In genomic region chr12:108360487-108360886, GRCh38 we compare ENCODE assay signal across 12 cellular contexts. TPM values are rescaled to one million over a fixed set of nuclear protein-coding genes. Genes with fewer than 3 reads are reported as not detected.
DNase-seq lines count a peak whose midpoint lies in the region; ATAC-seq, FAIRE-seq and TF ChIP-seq lines count a peak whose summit lies in the region.
"Had no signal": no experiment of that assay in that cellular context is flagged by ENCODE, and none has a peak within 500 bp of the region (broad histone marks: within the 10 kb centered on the region; RNA-seq: fewer than 3 reads in every experiment).

No MANE protein-coding gene starts in this region.

- H2AFZ ChIP-seq in astrocyte (ENCODE audit: low read depth, low read length) = no peak overlapping the region

- no peaks in the 10 kb centered on the region for H3K4me1 ChIP-seq in astrocyte (ENCODE audit: insufficient read depth, low read length)
- H3K4me1 ChIP-seq in lower lobe of right lung = no peaks in the 10 kb centered on the region
- H3K4me1 ChIP-seq: SJSA1 had no signal

- DNase-seq in astrocyte (ENCODE audit: low read depth) (peak; percentile 47), skeletal muscle cell (ENCODE audit: low read depth) (peak; percentile 71), lower lobe of right lung (no peak), natural killer cell (no peak)
- DNase-seq: activated CD4-positive, alpha-beta T cell treated with anti-CD3 and anti-CD28 coated beads, Interleukin-2, amount 50 U/mL, for 48 hours; NCI-H2029 treated with DMSO at 0.1 percent for 48 hours had no signal

- H3K27me3 Mint-ChIP-seq in astrocyte (ENCODE audit: low read depth, unreplicated experiment) (peaks cover 19% of the 10 kb centered on the region), natural killer cell (ENCODE audit: low read depth in 2 of 2) (peaks cover 0 to 5% of the 10 kb centered on the region in 2 donors)

- H3K36me3 ChIP-seq in astrocyte (ENCODE audit: insufficient read depth, low read length) = no peaks in the 10 kb centered on the region
- H3K36me3 ChIP-seq in lower lobe of right lung = no peaks in the 10 kb centered on the region
- H3K36me3 ChIP-seq: SJSA1 had no signal

- H3K4me2 ChIP-seq in astrocyte (ENCODE audit: low read length) = no peak overlapping the region

- H3K4me3 ChIP-seq in astrocyte (ENCODE audit: insufficient read depth, low read depth, low read length) = no peak overlapping the region
- no peak overlapping the region for H3K4me3 ChIP-seq in skeletal muscle cell (ENCODE audit: low read depth, low read length)
- H3K4me3 ChIP-seq in lower lobe of right lung = no peak overlapping the region
- H3K4me3 ChIP-seq: SJSA1 had no signal

- ATAC-seq in GM18907 (IDR thresholded peaks at IDR 0.05; ENCODE audit: unreplicated experiment) (peak; percentile 85), HG02938 (IDR thresholded peaks at IDR 0.05; ENCODE audit: unreplicated experiment) (peak; percentile 73), lower lobe of right lung (no peak), natural killer cell (no peak), HG02798 (IDR thresholded peaks at IDR 0.05; ENCODE audit: poor library complexity, unreplicated experiment) (no peak)
- ATAC-seq in activated CD4-positive, CD25-positive, alpha-beta regulatory T cell treated with anti-CD3 and anti-CD28 coated beads, Interleukin-2, amount 50 U/mL, for 24 hours = no peak

- H3K4me1 Mint-ChIP-seq in astrocyte (ENCODE audit: low read depth, unreplicated experiment) = peaks cover 13% of the 10 kb centered on the region
- H3K4me1 Mint-ChIP-seq in natural killer cell = peaks cover 14 to 42% of the 10 kb centered on the region in 2 donors

- peaks cover 20% of the 10 kb centered on the region for H3K27me3 ChIP-seq in astrocyte (ENCODE audit: insufficient read depth, low read length)
- H3K27me3 ChIP-seq in lower lobe of right lung (ENCODE audit: low read depth) = no peaks in the 10 kb centered on the region
- H3K27me3 ChIP-seq: SJSA1 had no signal

- H3K9me3 ChIP-seq in astrocyte (ENCODE audit: insufficient read depth, low read depth, low read length) (no peaks in the 10 kb centered on the region), lower lobe of right lung (no peaks in the 10 kb centered on the region)
- H3K9me3 ChIP-seq: SJSA1 had no signal

- H3K9me3 Mint-ChIP-seq in astrocyte (ENCODE audit: unreplicated experiment) (peaks cover 2% of the 10 kb centered on the region), natural killer cell (no peaks in the 10 kb centered on the region)

- H3K36me3 Mint-ChIP-seq in astrocyte (ENCODE audit: low read depth, unreplicated experiment) = no peaks in the 10 kb centered on the region
- no peaks in the 10 kb centered on the region for H3K36me3 Mint-ChIP-seq in natural killer cell
- H3K36me3 Mint-ChIP-seq: memory B cell had no signal

- H3K27ac ChIP-seq in astrocyte (ENCODE audit: low read depth, low read length) (no peak overlapping the region), lower lobe of right lung (no peak overlapping the region)
- H3K27ac ChIP-seq: SJSA1 had no signal

- TF ChIP-seq CTCF in astrocyte (IDR thresholded peaks at IDR 0.05; ENCODE audit: insufficient read depth, low read depth, low read length) (no peak), lower lobe of right lung (IDR thresholded peaks at IDR 0.05) (no peak), natural killer cell (IDR thresholded peaks at IDR 0.05) (no peak)

- H3K9ac ChIP-seq in astrocyte (ENCODE audit: low read length) = no peak overlapping the region

- no peaks in the 10 kb centered on the region for H4K20me1 ChIP-seq in astrocyte (ENCODE audit: insufficient read depth, low read length)

- FAIRE-seq in astrocyte (lab: Jason Lieb, UNC) = no peak

- no peaks in the 10 kb centered on the region for H3K79me2 ChIP-seq in astrocyte (ENCODE audit: insufficient read depth, low read length)

- H3K27ac Mint-ChIP-seq in astrocyte (ENCODE audit: unreplicated experiment) (no peak overlapping the region), natural killer cell (no peak overlapping the region)
- H3K27ac Mint-ChIP-seq: memory B cell had no signal

- intact Hi-C loops in lower lobe of right lung (cut with DNase I) (no loop called here), natural killer cell (cut with micrococcal nuclease) (no loop called here)

- H3K4me3 Mint-ChIP-seq in astrocyte (ENCODE audit: unreplicated experiment) = no peak overlapping the region
- H3K4me3 Mint-ChIP-seq in natural killer cell = no peak overlapping the region
- H3K4me3 Mint-ChIP-seq: memory B cell had no signal

RNA-seq across cellular contexts. Expression of gene CMKLR1, which starts 21.4 kb away (rescaled TPM):
- total RNA-seq in astrocyte (0.57 and 2.2 TPM in 2 replicates), lower lobe of right lung (25.6 TPM), natural killer cell (10 to 100 TPM; 40.7 to 99.1 (median 63.2) TPM)
- total RNA-seq: SJSA1 had no signal

Comparison
In these comparisons a context has a peak if more than half of its experiments do, and no peak if none do; other contexts are left out.
1. ATAC-seq: peak in GM18907 (single experiment) and HG02938 (single experiment); none in lower lobe of right lung (0 of 2), natural killer cell (0 of 3), HG02798 (single experiment) and activated CD4-positive, CD25-positive, alpha-beta regulatory T cell treated with anti-CD3 and anti-CD28 coated beads, Interleukin-2, amount 50 U/mL, for 24 hours (0 of 2).
2. DNase-seq: peak in astrocyte (single experiment) and skeletal muscle cell (single experiment); none in lower lobe of right lung (single experiment) and natural killer cell (single experiment).